30 cellular contexts compared by ENCODE assay signal in genomic region chr11:46535688-46536087, GRCh38.
"Had no signal": no experiment of that assay in that cellular context is flagged by ENCODE, and none has a peak within 500 bp of the region (broad histone marks: within the 10 kb centered on the region; RNA-seq: fewer than 3 reads in every experiment).

No MANE protein-coding gene starts in this region.

- H3K27me3 ChIP-seq: neutrophil, pancreas, spleen, suprapubic skin, testis, tibial artery, transverse colon, upper lobe of left lung, vagina had no signal

- ATAC-seq: naive thymus-derived CD8-positive, alpha-beta T cell; natural killer cell treated with Interleukin-12 subunit alpha and Interleukin-12 subunit beta and Interleukin-15 and Interleukin-18, amount 100 ng/mL, for 72 hours; pancreas; right cardiac atrium; sciatic nerve; stimulated activated memory B cell treated with anti-CD40 and anti-IgM and Interleukin-4, amounts not matched to agents 10 μg/mL and 1 μg/mL and 100 μg/mL, for 72 hours; stimulated activated naive CD8-positive, alpha-beta T cell treated with anti-CD3 and anti-CD28 coated beads, Interleukin-15, amount 100 ng/mL, for 72 hours; stimulated activated naive CD8-positive, alpha-beta T cell treated with anti-CD3 and anti-CD28 coated beads, Interleukin-15, Interleukin-2, amounts not matched to agents 100 U/mL and 50 U/mL, for 24 hours had no signal

- H3K9me3 Mint-ChIP-seq: naive thymus-derived CD8-positive, alpha-beta T cell; natural killer cell treated with Interleukin-12 subunit alpha and Interleukin-12 subunit beta and Interleukin-15 and Interleukin-18, amount 100 ng/mL, for 72 hours; neural crest cell; stimulated activated memory B cell treated with anti-CD40 and anti-IgM and Interleukin-4, amounts not matched to agents 10 μg/mL and 1 μg/mL and 100 μg/mL, for 72 hours; stimulated activated naive CD8-positive, alpha-beta T cell treated with anti-CD3 and anti-CD28 coated beads, Interleukin-15, amount 100 ng/mL, for 72 hours had no signal

- H3K4me3 Mint-ChIP-seq: naive thymus-derived CD8-positive, alpha-beta T cell; natural killer cell treated with Interleukin-12 subunit alpha and Interleukin-12 subunit beta and Interleukin-15 and Interleukin-18, amount 100 ng/mL, for 72 hours; nephron progenitor cell; neural crest cell; stimulated activated memory B cell treated with anti-CD40 and anti-IgM and Interleukin-4, amounts not matched to agents 10 μg/mL and 1 μg/mL and 100 μg/mL, for 72 hours; stimulated activated naive CD8-positive, alpha-beta T cell treated with anti-CD3 and anti-CD28 coated beads, Interleukin-15, amount 100 ng/mL, for 72 hours had no signal

- DNase-seq: naive thymus-derived CD8-positive, alpha-beta T cell; nephron progenitor cell; nucleus accumbens; pancreas; right cardiac atrium; spleen; stimulated activated CD4-positive, alpha-beta T cell treated with anti-CD3 and anti-CD28 coated beads, Interleukin-12 subunit alpha, Interleukin-12 subunit beta, amount 100 ng/mL, for 4 hours; stimulated activated CD4-positive, alpha-beta T cell treated with anti-CD3 and anti-CD28 coated beads, Interleukin-1b, Interleukin-23, amount 100 ng/mL, for 48 hours; stimulated activated CD4-positive, alpha-beta T cell treated with anti-CD3 and anti-CD28 coated beads, Interleukin-4, amount 100 ng/mL, for 1 hour; stimulated activated CD4-positive, alpha-beta T cell treated with anti-CD3 and anti-CD28 coated beads, Interleukin-4, amount 100 ng/mL, for 4 hours; stimulated activated CD8-positive, alpha-beta memory T cell treated with anti-CD3 and anti-CD28 coated beads, Interleukin-4, amount 100 ng/mL, for 48 hours; stimulated activated naive CD4-positive, alpha-beta T cell; stimulated activated naive CD8-positive, alpha-beta T cell treated with anti-CD3 and anti-CD28 coated beads, Interleukin-15, amount 100 ng/mL, for 72 hours; stimulated activated naive CD8-positive, alpha-beta T cell treated with anti-CD3 and anti-CD28 coated beads, Interleukin-15, Interleukin-2, amounts not matched to agents 100 U/mL and 50 U/mL, for 24 hours; substantia nigra; testis; tibial artery; transverse colon; upper lobe of left lung had no signal

- H3K27ac ChIP-seq: neutrophil, pancreas, prostate gland, skin epidermis, spleen, suprapubic skin, testis, tibial artery, transverse colon, upper lobe of left lung, vagina had no signal

- H3K36me3 ChIP-seq: pancreas, prostate gland had no signal

- H3K4me2 ChIP-seq: smooth muscle cell had no signal

- FAIRE-seq: pancreas, urothelium cell line had no signal

- H3K9me3 ChIP-seq: neutrophil, pancreas, prostate gland, spleen, suprapubic skin, testis, tibial artery, transverse colon, upper lobe of left lung, vagina had no signal

- H3K27me3 Mint-ChIP-seq: naive thymus-derived CD8-positive, alpha-beta T cell; natural killer cell treated with Interleukin-12 subunit alpha and Interleukin-12 subunit beta and Interleukin-15 and Interleukin-18, amount 100 ng/mL, for 72 hours; stimulated activated memory B cell treated with anti-CD40 and anti-IgM and Interleukin-4, amounts not matched to agents 10 μg/mL and 1 μg/mL and 100 μg/mL, for 72 hours; stimulated activated naive CD8-positive, alpha-beta T cell treated with anti-CD3 and anti-CD28 coated beads, Interleukin-15, amount 100 ng/mL, for 72 hours had no signal

- H3K27ac Mint-ChIP-seq: natural killer cell treated with Interleukin-12 subunit alpha and Interleukin-12 subunit beta and Interleukin-15 and Interleukin-18, amount 100 ng/mL, for 72 hours; nephron progenitor cell; stimulated activated memory B cell treated with anti-CD40 and anti-IgM and Interleukin-4, amounts not matched to agents 10 μg/mL and 1 μg/mL and 100 μg/mL, for 72 hours; stimulated activated naive CD8-positive, alpha-beta T cell treated with anti-CD3 and anti-CD28 coated beads, Interleukin-15, amount 100 ng/mL, for 72 hours had no signal

- H3K4me1 ChIP-seq: pancreas, prostate gland, suprapubic skin, testis, upper lobe of left lung had no signal

- H3K4me3 ChIP-seq: pancreas, prostate gland, skin epidermis, smooth muscle cell, spleen, suprapubic skin, testis, tibial artery, transverse colon, upper lobe of left lung, vagina had no signal

- H3K36me3 Mint-ChIP-seq: natural killer cell treated with Interleukin-12 subunit alpha and Interleukin-12 subunit beta and Interleukin-15 and Interleukin-18, amount 100 ng/mL, for 72 hours had no signal
